ENCODE assay signal across 26 cellular contexts in genomic region chr1:3594706-3595377, GRCh38. TPM values are rescaled to one million over a fixed set of nuclear protein-coding genes. Genes with fewer than 3 reads are reported as not detected.
"Had no signal": no experiment of that assay in that cellular context is flagged by ENCODE, and none has a peak within 500 bp of the region (broad histone marks: within the 10 kb centered on the region; RNA-seq: fewer than 3 reads in every experiment).

No MANE protein-coding gene starts in this region.

- ATAC-seq: effector memory CD8-positive, alpha-beta T cell; gastrocnemius medialis; heart left ventricle; left lung; lower lobe of right lung; mucosa of descending colon; natural killer cell treated with Interleukin-12 subunit alpha and Interleukin-12 subunit beta and Interleukin-15 and Interleukin-18, amount 100 ng/mL, for 72 hours; stimulated activated effector memory CD8-positive, alpha-beta T cell treated with anti-CD3 and anti-CD28 coated beads, Interleukin-12 subunit alpha, Interleukin-12 subunit beta, amount 100 ng/mL, for 72 hours had no signal

- H3K36me3 ChIP-seq: esophagus squamous epithelium, gastrocnemius medialis, heart left ventricle, left lung, lower lobe of right lung, sigmoid colon, stomach, thyroid gland had no signal

- H3K4me3 ChIP-seq: esophagus squamous epithelium, gastrocnemius medialis, heart left ventricle, hepatocyte, left lung, lower lobe of right lung, mucosa of descending colon, sigmoid colon, stomach, thyroid gland had no signal

- H3K9ac ChIP-seq: parathyroid adenoma had no signal

- H3K27me3 ChIP-seq: gastrocnemius medialis, heart left ventricle, hepatocyte, left lung, thyroid gland had no signal

- H2AFZ ChIP-seq: hepatocyte, parathyroid adenoma had no signal

- DNase-seq: cortex of kidney; effector memory CD8-positive, alpha-beta T cell; erythroblast; esophagus squamous epithelium; foreskin fibroblast; gastrocnemius medialis; heart left ventricle; kidney; left lung; lower lobe of right lung; mucosa of descending colon; naive B cell; sigmoid colon; stimulated activated CD4-positive, alpha-beta T cell treated with anti-CD3 and anti-CD28 coated beads, Interleukin-2, amount 100 ng/mL, for 24 hours; stimulated activated CD4-positive, alpha-beta T cell treated with anti-CD3 and anti-CD28 coated beads, Interleukin-4, amount 100 ng/mL, for 24 hours; stimulated activated naive CD4-positive, alpha-beta T cell treated with Interleukin-2 at 50 U/mL for 16 hours; stomach; thyroid gland; trophoblast cell had no signal

- H3K4me2 ChIP-seq: hepatocyte had no signal

- H3K9me3 ChIP-seq: esophagus squamous epithelium, gastrocnemius medialis, heart left ventricle, left lung, lower lobe of right lung, mucosa of descending colon, sigmoid colon, stomach, thyroid gland had no signal

- H3K4me1 ChIP-seq: parathyroid adenoma had no signal

- H3K27ac ChIP-seq: esophagus squamous epithelium, gastrocnemius medialis, heart left ventricle, hepatocyte, left lung, lower lobe of right lung, parathyroid adenoma, sigmoid colon, stomach, thyroid gland had no signal

RNA-seq across cellular contexts. Expression of gene TP73, which starts 57.5 kb away (rescaled TPM):
- total RNA-seq: dermis microvascular lymphatic vessel endothelial cell, osteoblast, sigmoid colon, skeletal muscle tissue had no signal
